Comparison of ENCODE assay signal across 8 cellular contexts in genomic region chr19:52601025-52601973, GRCh38. TPM values are rescaled to one million over a fixed set of nuclear protein-coding genes. Genes with fewer than 3 reads are reported as not detected.
A peak's percentile ranks its signal among the peaks of the same experiment; 100 is the strongest.
DNase-seq lines count a peak whose midpoint lies in the region; ATAC-seq, FAIRE-seq and TF ChIP-seq lines count a peak whose summit lies in the region.

No MANE protein-coding gene starts in this region.

- H3K4me2 ChIP-seq in Karpas-422 (ENCODE audit: low read depth, low read length, poor library complexity, severe bottlenecking) (peak overlapping the region; percentile 72), neuronal stem cell (ENCODE audit: insufficient read depth, low read length, poor library complexity, severe bottlenecking) (peak overlapping the region; percentile 86)

- 0 out of 2 replicates have a peak, but pooled peaks cover 3% of the 10 kb centered on the region for H4K20me1 ChIP-seq in Karpas-422 (ENCODE audit: insufficient read depth, low read depth, low read length)

- no peak overlapping the region for H2BK12ac ChIP-seq in neuronal stem cell (ENCODE audit: low read length)

- no peak for TF ChIP-seq CTCF in RWPE1 (conservative IDR thresholded peaks at IDR 0.05; ENCODE audit: low read depth)

- ATAC-seq in GM21825 (IDR thresholded peaks at IDR 0.05; ENCODE audit: unreplicated experiment), result peak; percentile 89

- no CpG with 5 or more reads among the region's 62 CpGs for WGBS in neuronal stem cell (ENCODE audit: extremely low coverage in 2 of 2, insufficient read length in 2 of 2, insufficient replicate concordance in 1 of 2), 2 donors

- POLR2A ChIA-PET in RWPE1 (lab: Yijun Ruan, JAX; ENCODE audit: low non-redundant PET), result no interaction called here

- no peak overlapping the region for H2BK5ac ChIP-seq in neuronal stem cell (ENCODE audit: low read length)

- H4K8ac ChIP-seq in neuronal stem cell (ENCODE audit: low read depth, low read length), result no peak overlapping the region

- H3K9me3 ChIP-seq in Karpas-422 (ENCODE audit: low read length) (peaks cover 4% of the 10 kb centered on the region), neuronal stem cell (replicated peaks in 1 of 2; ENCODE audit: control insufficient read depth in 2 of 2, insufficient read depth in 1 of 2, low read depth in 1 of 2, low read length in 2 of 2) (peaks cover 9 to 34% of the 10 kb centered on the region in 2 donors), stomach smooth muscle (ENCODE audit: control insufficient read depth in 2 of 2, low read length in 2 of 2) (no peaks in the 10 kb centered on the region)

- H3K23ac ChIP-seq in neuronal stem cell (ENCODE audit: low read depth, low read length, poor library complexity), result peak overlapping the region; percentile 97

- H2AFZ ChIP-seq in Karpas-422 (ENCODE audit: low read length) (peak overlapping the region; percentile 82), neuronal stem cell (ENCODE audit: low read length) (peak overlapping the region; percentile 96)

- no peaks in the 10 kb centered on the region for H3K79me1 ChIP-seq in neuronal stem cell (ENCODE audit: low read depth, low read length)

- DNase-seq in EH (ENCODE audit: low read depth) (peak; percentile 94), Karpas-422 (peak; percentile 98), RWPE1 (ENCODE audit: low spot score) (peak; percentile 85), activated gamma-delta T cell treated with Interleukin-2 at 50 U/mL for 16 hours (peak; percentile 95), frontal cortex (ENCODE audit: low spot score in 2 of 2) (peak; percentile 78 to 91), neuronal stem cell (ENCODE audit: low spot score) (peak; percentile 83)

- FAIRE-seq in frontal cortex (lab: Jason Lieb, UNC), result no peak

- peak overlapping the region; percentile 71 for H3K14ac ChIP-seq in neuronal stem cell (ENCODE audit: low read length)

- H3K27me3 ChIP-seq in Karpas-422 (ENCODE audit: low read length) (no peaks in the 10 kb centered on the region), neuronal stem cell (ENCODE audit: control insufficient read depth in 3 of 3, insufficient read depth in 3 of 3, low read depth in 1 of 3, low read length in 3 of 3) (no peaks in the 10 kb centered on the region), stomach smooth muscle (ENCODE audit: control insufficient read depth in 1 of 2, insufficient read depth in 2 of 2, low read length in 2 of 2) (no peaks in the 10 kb centered on the region)

- H3K9ac ChIP-seq in Karpas-422 (ENCODE audit: low read length), result peak overlapping the region; percentile 76
- peak overlapping the region; percentile 84 for H3K9ac ChIP-seq in neuronal stem cell (ENCODE audit: low read depth, low read length, poor library complexity)
- H3K9ac ChIP-seq in stomach smooth muscle (ENCODE audit: low read length in 2 of 2), result peak overlapping the region; percentile 57 to 73

- H3K27ac ChIP-seq in Karpas-422 (ENCODE audit: low read length), result 0 out of 2 replicates have a peak overlapping the region, but pooled peaks have one; percentile 8
- peak overlapping the region; percentile 83 for H3K27ac ChIP-seq in RWPE1
- H3K27ac ChIP-seq in neuronal stem cell (replicated peaks; ENCODE audit: low read length), result peak overlapping the region; percentile 82
- H3K27ac ChIP-seq in stomach smooth muscle (ENCODE audit: low read length), result no peak overlapping the region

- H2BK15ac ChIP-seq in neuronal stem cell (ENCODE audit: low read length), result no peak overlapping the region

- no peak overlapping the region for H4K91ac ChIP-seq in neuronal stem cell (ENCODE audit: low read depth, low read length, poor library complexity)

- H3K4me3 ChIP-seq in Karpas-422 (ENCODE audit: low read length) (peak overlapping the region; percentile 70), neuronal stem cell (ENCODE audit: low read length in 2 of 2) (peak overlapping the region; percentile 61 to 89), stomach smooth muscle (ENCODE audit: low read length in 2 of 2) (peak overlapping the region; percentile 81 to 87)

- H3K4me1 ChIP-seq in Karpas-422 (ENCODE audit: low read length) (peaks cover 19% of the 10 kb centered on the region), neuronal stem cell (ENCODE audit: control insufficient read depth in 2 of 2, insufficient read depth in 1 of 2, low read depth in 1 of 2, low read length in 2 of 2) (peaks cover 0 to 5% of the 10 kb centered on the region in 2 donors), stomach smooth muscle (ENCODE audit: control insufficient read depth, insufficient read depth, low read length) (peaks cover 8% of the 10 kb centered on the region)

- no peak overlapping the region for H2BK120ac ChIP-seq in neuronal stem cell (ENCODE audit: low read depth, low read length)

- H3K79me2 ChIP-seq in Karpas-422 (ENCODE audit: low read length), result peaks cover 38% of the 10 kb centered on the region

- CTCF ChIA-PET in RWPE1 (lab: Yijun Ruan, JAX), result no interaction called here

- H3K36me3 ChIP-seq in Karpas-422 (ENCODE audit: insufficient read depth, low read length) (peaks cover 21% of the 10 kb centered on the region), neuronal stem cell (replicated peaks in 1 of 2; ENCODE audit: control insufficient read depth in 2 of 2, insufficient read depth in 2 of 2, low read length in 2 of 2) (peaks cover 10 to 28% of the 10 kb centered on the region in 2 donors), stomach smooth muscle (ENCODE audit: control insufficient read depth in 2 of 2, insufficient read depth in 2 of 2, low read length in 2 of 2) (peaks cover 0 to 4% of the 10 kb centered on the region in 2 donors)

- peak overlapping the region; percentile 94 for H3K18ac ChIP-seq in neuronal stem cell (ENCODE audit: low read length)

- peak overlapping the region; percentile 21 for H2AK5ac ChIP-seq in neuronal stem cell (ENCODE audit: low read depth, low read length)

- H3K9me2 ChIP-seq in Karpas-422 (replicated peaks; ENCODE audit: insufficient read depth, low read length), result no peaks in the 10 kb centered on the region

- no peak overlapping the region for H3K4ac ChIP-seq in neuronal stem cell (ENCODE audit: low read length)

RNA-seq across cellular contexts. Expression of gene ZNF701, which starts 31.2 kb away (rescaled TPM):
- total RNA-seq in Karpas-422 (2014; rRNA removed; shearing (Covaris generic); ENCODE audit: low replicate concordance), result 24.0 and 43.8 TPM in 2 replicates
- total RNA-seq in frontal cortex, result 22.4 TPM
- polyA plus RNA-seq in neuronal stem cell (2013, experiment 1 of 2), result 5.6 TPM
- polyA plus RNA-seq in neuronal stem cell (2013, experiment 2 of 2), result 5.8 TPM

RNA-seq across cellular contexts. Expression of gene ZNF83, which starts 36.9 kb away (rescaled TPM):
- 95.9 and 115 TPM in 2 replicates for total RNA-seq in Karpas-422 (2014; rRNA removed; shearing (Covaris generic); ENCODE audit: low replicate concordance)
- 29.3 TPM for total RNA-seq in frontal cortex
- polyA plus RNA-seq in neuronal stem cell (2013, experiment 1 of 2), result 41.4 TPM
- 40.6 TPM for polyA plus RNA-seq in neuronal stem cell (2013, experiment 2 of 2)
